32 cellular contexts compared by ENCODE assay signal in genomic region chr4:144757969-144758368, GRCh38.
"Had no signal": no experiment of that assay in that cellular context is flagged by ENCODE, and none has a peak within 500 bp of the region (broad histone marks: within the 10 kb centered on the region; RNA-seq: fewer than 3 reads in every experiment).

No MANE protein-coding gene starts in this region.

- H3K9me3 Mint-ChIP-seq: activated CD4-positive, alpha-beta memory T cell treated with anti-CD3 and anti-CD28 coated beads, Interleukin-2, amount 10 ng/mL, durations not matched to agents 7 days and 5 days; activated CD4-positive, alpha-beta T cell treated with anti-CD3 and anti-CD28 coated beads, Interleukin-2, amount 10 ng/mL, durations not matched to agents 7 days and 5 days; activated T-cell treated with anti-CD3 and anti-CD28 coated beads, Interleukin-2, amount 50 U/mL, for 24 hours had no signal

- FAIRE-seq: pancreas had no signal

- H3K4me3 Mint-ChIP-seq: activated CD4-positive, alpha-beta memory T cell treated with anti-CD3 and anti-CD28 coated beads, Interleukin-2, amount 10 ng/mL, durations not matched to agents 7 days and 5 days; activated CD4-positive, alpha-beta T cell treated with anti-CD3 and anti-CD28 coated beads, Interleukin-2, amount 10 ng/mL, durations not matched to agents 7 days and 5 days; activated T-cell treated with anti-CD3 and anti-CD28 coated beads, Interleukin-2, amount 50 U/mL, for 24 hours; effector memory CD8-positive, alpha-beta T cell; immature natural killer cell; memory B cell; naive thymus-derived CD4-positive, alpha-beta T cell; stimulated activated memory B cell treated with anti-CD40 and anti-IgM and Interleukin-4, amounts not matched to agents 10 μg/mL and 1 μg/mL and 100 μg/mL, for 72 hours had no signal

- DNase-seq: activated CD4-positive, alpha-beta memory T cell treated with anti-CD3 and anti-CD28 coated beads, Interleukin-2, amount 10 ng/mL, durations not matched to agents 7 days and 5 days; activated CD4-positive, alpha-beta T cell treated with anti-CD3 and anti-CD28 coated beads, Interleukin-2, amount 10 ng/mL, durations not matched to agents 7 days and 5 days; activated CD4-positive, CD25-positive, alpha-beta regulatory T cell treated with anti-CD3 and anti-CD28 coated beads, Interleukin-2, amount 50 U/mL, for 72 hours; activated CD8-positive, alpha-beta memory T cell treated with anti-CD3 and anti-CD28 coated beads, Interleukin-2, amount 50 U/mL, for 48 hours; activated gamma-delta T cell treated with Interleukin-2 at 50 U/mL for 16 hours; activated naive CD4-positive, alpha-beta T cell treated with anti-CD3 and anti-CD28 coated beads, Interleukin-2, amount 50 U/mL, for 16 hours; activated T-cell treated with anti-CD3 and anti-CD28 coated beads, Interleukin-2, amount 50 U/mL, for 24 hours; amniotic stem cell; cerebellar nuclear complex; dorsolateral prefrontal cortex; effector memory CD8-positive, alpha-beta T cell; heart left ventricle; hypothalamus; immature natural killer cell; midbrain; naive thymus-derived CD4-positive, alpha-beta T cell; pancreas; retina; sigmoid colon; stimulated activated CD4-positive, alpha-beta T cell treated with anti-CD3 and anti-CD28 coated beads, Interleukin-1b, Interleukin-23, amount 100 ng/mL, for 48 hours; stimulated activated CD4-positive, alpha-beta T cell treated with anti-CD3 and anti-CD28 coated beads, Interleukin-4, amount 100 ng/mL, for 4 hours; stimulated activated CD8-positive, alpha-beta memory T cell treated with anti-CD3 and anti-CD28 coated beads, Interleukin-4, amount 100 ng/mL, for 48 hours; T-helper 2 cell; tibial artery; upper lobe of right lung had no signal

- H3K4me2 ChIP-seq: smooth muscle cell had no signal

- H3K27me3 ChIP-seq: cardiac muscle cell, dorsolateral prefrontal cortex, heart left ventricle, pancreas, sigmoid colon, suprapubic skin, tibial artery, upper lobe of right lung had no signal

- H3K36me3 Mint-ChIP-seq: immature natural killer cell; memory B cell; naive thymus-derived CD4-positive, alpha-beta T cell; stimulated activated memory B cell treated with anti-CD40 and anti-IgM and Interleukin-4, amounts not matched to agents 10 μg/mL and 1 μg/mL and 100 μg/mL, for 72 hours had no signal

- H3K4me3 ChIP-seq: cardiac muscle cell, coronary artery, dorsolateral prefrontal cortex, heart left ventricle, pancreas, prostate gland, sigmoid colon, smooth muscle cell, suprapubic skin, tibial artery, upper lobe of right lung had no signal

- H3K27ac ChIP-seq: cardiac muscle cell, coronary artery, dorsolateral prefrontal cortex, heart left ventricle, pancreas, prostate gland, sigmoid colon, suprapubic skin, tibial artery, upper lobe of right lung had no signal

- H3K27ac Mint-ChIP-seq: activated CD4-positive, alpha-beta memory T cell treated with anti-CD3 and anti-CD28 coated beads, Interleukin-2, amount 10 ng/mL, durations not matched to agents 7 days and 5 days; activated CD4-positive, alpha-beta T cell treated with anti-CD3 and anti-CD28 coated beads, Interleukin-2, amount 10 ng/mL, durations not matched to agents 7 days and 5 days; activated T-cell treated with anti-CD3 and anti-CD28 coated beads, Interleukin-2, amount 50 U/mL, for 24 hours; effector memory CD8-positive, alpha-beta T cell; immature natural killer cell; memory B cell; naive thymus-derived CD4-positive, alpha-beta T cell; stimulated activated memory B cell treated with anti-CD40 and anti-IgM and Interleukin-4, amounts not matched to agents 10 μg/mL and 1 μg/mL and 100 μg/mL, for 72 hours had no signal

- ATAC-seq: effector memory CD8-positive, alpha-beta T cell; heart left ventricle; naive thymus-derived CD4-positive, alpha-beta T cell; pancreas; stimulated activated memory B cell treated with anti-CD40 and anti-IgM and Interleukin-4, amounts not matched to agents 10 μg/mL and 1 μg/mL and 100 μg/mL, for 72 hours; upper lobe of right lung had no signal

- H3K4me1 Mint-ChIP-seq: activated CD4-positive, alpha-beta memory T cell treated with anti-CD3 and anti-CD28 coated beads, Interleukin-2, amount 10 ng/mL, durations not matched to agents 7 days and 5 days; activated CD4-positive, alpha-beta T cell treated with anti-CD3 and anti-CD28 coated beads, Interleukin-2, amount 10 ng/mL, durations not matched to agents 7 days and 5 days; immature natural killer cell; memory B cell; naive thymus-derived CD4-positive, alpha-beta T cell; stimulated activated memory B cell treated with anti-CD40 and anti-IgM and Interleukin-4, amounts not matched to agents 10 μg/mL and 1 μg/mL and 100 μg/mL, for 72 hours had no signal

- H3K27me3 Mint-ChIP-seq: activated CD4-positive, alpha-beta memory T cell treated with anti-CD3 and anti-CD28 coated beads, Interleukin-2, amount 10 ng/mL, durations not matched to agents 7 days and 5 days; activated CD4-positive, alpha-beta T cell treated with anti-CD3 and anti-CD28 coated beads, Interleukin-2, amount 10 ng/mL, durations not matched to agents 7 days and 5 days; activated T-cell treated with anti-CD3 and anti-CD28 coated beads, Interleukin-2, amount 50 U/mL, for 24 hours; effector memory CD8-positive, alpha-beta T cell; memory B cell; stimulated activated memory B cell treated with anti-CD40 and anti-IgM and Interleukin-4, amounts not matched to agents 10 μg/mL and 1 μg/mL and 100 μg/mL, for 72 hours had no signal

- H3K9me3 ChIP-seq: pancreas, prostate gland, sigmoid colon, suprapubic skin, tibial artery, upper lobe of right lung had no signal

- H3K4me1 ChIP-seq: heart left ventricle, prostate gland, sigmoid colon, suprapubic skin, tibial artery, upper lobe of right lung had no signal
